In the genomic region with DNA sequence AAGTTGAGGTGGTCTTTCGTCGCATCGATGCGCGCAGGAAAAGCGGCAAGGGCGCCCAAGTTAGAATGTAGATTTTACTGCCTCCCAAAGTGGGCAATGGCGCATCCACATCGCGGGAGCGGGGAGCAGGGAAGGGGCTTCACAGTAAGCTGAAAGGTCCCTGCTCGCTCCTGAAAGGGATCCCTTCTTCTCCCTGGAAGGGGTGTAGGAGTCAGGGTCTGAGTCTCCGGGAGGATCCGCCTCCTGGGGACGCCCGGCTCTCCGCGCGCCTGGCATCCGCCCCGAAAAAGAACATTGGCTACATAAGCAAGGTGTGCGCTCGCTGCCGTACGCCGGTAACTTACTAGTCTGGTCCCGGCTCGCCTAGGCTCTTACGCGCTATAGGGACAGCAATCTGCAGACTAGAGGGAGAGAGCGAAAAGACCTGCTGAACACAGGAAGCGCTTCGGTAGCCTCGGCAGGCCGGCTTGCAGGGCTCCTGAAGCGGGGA, we compare ENCODE assay signal across 8 cellular contexts. TPM values are rescaled to one million over a fixed set of nuclear protein-coding genes. Genes with fewer than 3 reads are reported as not detected.
A peak's percentile ranks its signal among the peaks of the same experiment; 100 is the strongest.
DNase-seq lines count a peak whose midpoint lies in the region; ATAC-seq and TF ChIP-seq lines count a peak whose summit lies in the region.

No MANE protein-coding gene starts in this region.

- H3K9me3 Mint-ChIP-seq in CD8-positive, alpha-beta T cell, result no peaks in the 10 kb centered on the region

- peaks cover 47% of the 10 kb centered on the region for H3K27me3 Mint-ChIP-seq in CD8-positive, alpha-beta T cell (ENCODE audit: low read depth)

- peak overlapping the region; percentile 52; the same call in 1 of the 2 replicates for H3K4ac ChIP-seq in IMR-90 (ENCODE audit: low read depth, low read length)

- no peaks in the 10 kb centered on the region for H3K36me3 ChIP-seq in CD8-positive, alpha-beta T cell (ENCODE audit: insufficient read depth, low read length)
- H3K36me3 ChIP-seq in IMR-90 (ENCODE audit: control insufficient read depth, insufficient read depth, low read length) (no peaks in the 10 kb centered on the region), SJCRH30 (no peaks in the 10 kb centered on the region), colonic mucosa (no peaks in the 10 kb centered on the region)

- H3K9ac ChIP-seq in IMR-90 (ENCODE audit: low read depth, low read length) (peak overlapping the region; percentile 41), colonic mucosa (ENCODE audit: low read depth in 2 of 2, low read length in 2 of 2) (peak overlapping the region; percentile 80)

- H4K91ac ChIP-seq in IMR-90 (ENCODE audit: insufficient read depth, low read depth, low read length), result no peak overlapping the region

- peak overlapping the region; percentile 82 for H3K23ac ChIP-seq in IMR-90 (ENCODE audit: low read depth, low read length)

- CTCF ChIA-PET in CD8-positive, alpha-beta T cell (lab: Charles Lee), result no interaction called here
- CTCF ChIA-PET in IMR-90 (lab: Yijun Ruan, JAX), result interaction anchor here (1.0 kb wide), 1 partner anchor 10 kb away, joined by 3 read pairs; no protein-coding TSS in a partner anchor

- H3K9me1 ChIP-seq in IMR-90 (ENCODE audit: insufficient read depth, low read length), result 0 out of 2 replicates have a peak, but pooled peaks cover 6% of the 10 kb centered on the region

- peaks cover 18 to 32% of the 10 kb centered on the region in 2 experiments; a peak in 3 of 4 replicates for H3K79me1 ChIP-seq in IMR-90 (ENCODE audit: low read depth in 1 of 2, low read length in 2 of 2)

- no peak for TF ChIP-seq RAD21 in IMR-90 (IDR thresholded peaks at IDR 0.05; ENCODE audit: low read length)

- dilution Hi-C loops in IMR-90 (cut with HindIII; ENCODE audit: low sequenced_read_pairs, unreplicated experiment), result no loop called here

- peak overlapping the region; percentile 80 for H2AFZ ChIP-seq in IMR-90 (replicated peaks; ENCODE audit: low read length, poor library complexity)

- peaks cover 17% of the 10 kb centered on the region; the same call in 1 of the 2 replicates for H4K20me1 ChIP-seq in IMR-90 (ENCODE audit: insufficient read depth, low read length)

- peak in 2 of 7 experiments; percentile 10 to 24 for DNase-seq in CD8-positive, alpha-beta T cell
- DNase-seq in IMR-90 (peak; percentile 84), SJCRH30 (peak; percentile 40 to 53), colonic mucosa (peak; percentile 70), left kidney (ENCODE audit: low read depth, low spot score) (peak; percentile 92)
- peak; percentile 52 for DNase-seq in stimulated activated CD4-positive, alpha-beta T cell treated with anti-CD3 and anti-CD28 coated beads, Interleukin-15, amount 100 ng/mL, for 24 hours

- no peak overlapping the region for H2AK5ac ChIP-seq in IMR-90 (ENCODE audit: low read depth, low read length)

- no peak overlapping the region for H2BK120ac ChIP-seq in IMR-90 (ENCODE audit: low read depth, low read length)

- H3K4me3 ChIP-seq in CD8-positive, alpha-beta T cell (ENCODE audit: low read depth, low read length), result peak overlapping the region; percentile 45
- H3K4me3 ChIP-seq in IMR-90 (ENCODE audit: insufficient read depth, low read depth, low read length) (peak overlapping the region; percentile 63), SJCRH30 (peak overlapping the region; percentile 60), colonic mucosa (peak overlapping the region; percentile 71)

- intact Hi-C loops in CD8-positive, alpha-beta T cell (cut with DNase I, micrococcal nuclease), result loop anchor here in 1 of 2 experiments (5.0 kb wide), 1 partner anchor 666 kb away; no protein-coding TSS in a partner anchor
- intact Hi-C loops in IMR-90 (cut with micrococcal nuclease), result loop anchor here (2.0 to 10.0 kb wide), 2 partner anchors 48 to 398 kb away; a partner anchor contains a TSS
- intact Hi-C loops in colonic mucosa (cut with DNase I), result loop anchor here (5.0 kb wide), 1 partner anchor 74 kb away; no protein-coding TSS in a partner anchor

- no peak overlapping the region for H2BK5ac ChIP-seq in IMR-90 (ENCODE audit: low read depth, low read length, poor library complexity, severe bottlenecking)

- H3K56ac ChIP-seq in IMR-90 (ENCODE audit: extremely low read depth, insufficient read depth, low read length), result no peak overlapping the region

- no TSS peak for BruUV-seq in IMR-90 (replicated peaks; lab: Mats Ljungman, UMichigan)

- no peak for TF ChIP-seq CTCF in CD8-positive, alpha-beta T cell (IDR thresholded peaks at IDR 0.05)
- TF ChIP-seq CTCF in IMR-90 (conservative IDR thresholded peaks at IDR 0.05; ENCODE audit: low read depth, low read length), result no peak
- no peak for TF ChIP-seq CTCF in colonic mucosa (IDR thresholded peaks at IDR 0.05)

- no peak overlapping the region for H2BK20ac ChIP-seq in IMR-90 (ENCODE audit: low read depth, low read length)

- H3K27ac Mint-ChIP-seq in CD8-positive, alpha-beta T cell, result no peak overlapping the region

- H3K27me3 ChIP-seq in CD8-positive, alpha-beta T cell (ENCODE audit: insufficient read depth, low read length), result peaks cover 10% of the 10 kb centered on the region
- H3K27me3 ChIP-seq in IMR-90 (ENCODE audit: control insufficient read depth, insufficient read depth, low read length), result peaks cover 26% of the 10 kb centered on the region
- H3K27me3 ChIP-seq in SJCRH30, result peaks cover 3% of the 10 kb centered on the region; the same call in 1 of the 2 replicates
- peaks cover 32% of the 10 kb centered on the region for H3K27me3 ChIP-seq in colonic mucosa

- H3K14ac ChIP-seq in IMR-90 (replicated peaks; ENCODE audit: low read depth, low read length), result peak overlapping the region; percentile 54

- in situ Hi-C loops in IMR-90 (cut with MboI; ENCODE audit: low sequenced_read_pairs), result loop anchor here (5.0 kb wide), 1 partner anchor 54 kb away; no protein-coding TSS in a partner anchor

- peak overlapping the region; percentile 95 for H3K4me2 ChIP-seq in IMR-90 (ENCODE audit: low read depth, low read length)

- H4K5ac ChIP-seq in IMR-90 (ENCODE audit: low read depth, low read length), result no peak overlapping the region

- no peak overlapping the region for H3K27ac ChIP-seq in CD8-positive, alpha-beta T cell (ENCODE audit: low read depth, low read length)
- H3K27ac ChIP-seq in IMR-90 (ENCODE audit: insufficient read depth, low read length), result peak overlapping the region; percentile 11; the same call in 1 of the 2 replicates
- no peak overlapping the region for H3K27ac ChIP-seq in SJCRH30
- H3K27ac ChIP-seq in colonic mucosa, result peak overlapping the region; percentile 78

- H2AK9ac ChIP-seq in IMR-90 (replicated peaks; ENCODE audit: low read depth, low read length, poor library complexity), result peak overlapping the region; percentile 63

- 2% methylated on average over 7 of the region's 36 CpGs; no CpG with 5 or more reads in 1 of the 2 experiments for WGBS in IMR-90 (ENCODE audit: extremely low coverage in 2 of 2, insufficient read length in 1 of 2), 2 experiments

- ATAC-seq in CD8-positive, alpha-beta T cell, result no peak
- ATAC-seq in IMR-90 (ENCODE audit: low read depth) (no peak), HG02884 (IDR thresholded peaks at IDR 0.05; ENCODE audit: unreplicated experiment) (no peak), HG03095 (IDR thresholded peaks at IDR 0.05; ENCODE audit: unreplicated experiment) (no peak)

- H2BK15ac ChIP-seq in IMR-90 (ENCODE audit: low read depth, low read length), result no peak overlapping the region

- no peaks in the 10 kb centered on the region for H3K36me3 Mint-ChIP-seq in CD8-positive, alpha-beta T cell

- H3K18ac ChIP-seq in IMR-90 (ENCODE audit: low read depth, low read length), result no peak overlapping the region

- peak overlapping the region; percentile 77 for H3K4me3 Mint-ChIP-seq in CD8-positive, alpha-beta T cell

- no peaks in the 10 kb centered on the region for H3K4me1 ChIP-seq in CD8-positive, alpha-beta T cell (ENCODE audit: insufficient read depth, low read length)
- H3K4me1 ChIP-seq in IMR-90 (ENCODE audit: control insufficient read depth, insufficient read depth, low read length) (peaks cover 16% of the 10 kb centered on the region), SJCRH30 (no peaks in the 10 kb centered on the region), colonic mucosa (no peaks in the 10 kb centered on the region)

- H4K8ac ChIP-seq in IMR-90 (ENCODE audit: low read depth in 2 of 2, low read length in 2 of 2), result no peak overlapping the region

- no peak for TF ChIP-seq POLR2A in IMR-90 (IDR thresholded peaks at IDR 0.05; ENCODE audit: low read depth, low read length)

- H3K9me3 ChIP-seq in CD8-positive, alpha-beta T cell (ENCODE audit: low read length), result no peaks in the 10 kb centered on the region
- H3K9me3 ChIP-seq in IMR-90 (ENCODE audit: control insufficient read depth, insufficient read depth, low read length), result no peaks in the 10 kb centered on the region
- no peaks in the 10 kb centered on the region for H3K9me3 ChIP-seq in SJCRH30 (replicated peaks)
- H3K9me3 ChIP-seq in colonic mucosa, result no peaks in the 10 kb centered on the region

- POLR2A ChIA-PET in CD8-positive, alpha-beta T cell (lab: Charles Lee), result no interaction called here
- POLR2A ChIA-PET in IMR-90 (lab: Charles Lee; ENCODE audit: unreplicated experiment), result interaction anchor here (0.6 kb wide), 1 partner anchor 54 kb away, joined by 10 read pairs; no protein-coding TSS in a partner anchor

- peaks cover 25% of the 10 kb centered on the region for H3K4me1 Mint-ChIP-seq in CD8-positive, alpha-beta T cell (ENCODE audit: low read depth)

TF ChIP-seq in IMR-90, 13 proteins besides CTCF, POLR2A, EP300 and RAD21 (continues in another document):
- TF ChIP-seq CEBPB (IDR thresholded peaks at IDR 0.05; ENCODE audit: low read depth, low read length), result no peak
- TF ChIP-seq NFE2L2 (IDR thresholded peaks at IDR 0.05; ENCODE audit: low read depth, low read length), result no peak
- TF ChIP-seq, protein P1, sequence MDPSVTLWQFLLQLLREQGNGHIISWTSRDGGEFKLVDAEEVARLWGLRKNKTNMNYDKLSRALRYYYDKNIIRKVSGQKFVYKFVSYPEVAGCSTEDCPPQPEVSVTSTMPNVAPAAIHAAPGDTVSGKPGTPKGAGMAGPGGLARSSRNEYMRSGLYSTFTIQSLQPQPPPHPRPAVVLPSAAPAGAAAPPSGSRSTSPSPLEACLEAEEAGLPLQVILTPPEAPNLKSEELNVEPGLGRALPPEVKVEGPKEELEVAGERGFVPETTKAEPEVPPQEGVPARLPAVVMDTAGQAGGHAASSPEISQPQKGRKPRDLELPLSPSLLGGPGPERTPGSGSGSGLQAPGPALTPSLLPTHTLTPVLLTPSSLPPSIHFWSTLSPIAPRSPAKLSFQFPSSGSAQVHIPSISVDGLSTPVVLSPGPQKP (IDR thresholded peaks at IDR 0.05; ENCODE audit: borderline replicate concordance, low read depth, low read length), result no peak
- TF ChIP-seq CHD1 (IDR thresholded peaks at IDR 0.05; ENCODE audit: low read depth, low read length), result no peak
- TF ChIP-seq MAFK (IDR thresholded peaks at IDR 0.05; ENCODE audit: low read depth, low read length), result no peak
- no peak for TF ChIP-seq SMC3 (IDR thresholded peaks at IDR 0.05; ENCODE audit: low read depth, low read length)

RNA-seq across cellular contexts. Expression of a gene that starts 0.8 kb away (rescaled TPM):
- total RNA-seq in CD8-positive, alpha-beta T cell, result under 1 TPM; 0.08 TPM
- total RNA-seq in IMR-90 (2012; rRNA removed) (1.4 and 1.6 TPM in 2 replicates), colonic mucosa (10 to 100 TPM; 18.4 to 18.5 TPM)
- polyA plus RNA-seq in IMR-90 (2012; rRNA removed), result 4.2 and 4.4 TPM in 2 replicates
- 3.2 and 6.3 TPM in 2 replicates for polyA plus RNA-seq in IMR-90 (2012; cell fraction: cytosol; rRNA removed)
- polyA plus RNA-seq in IMR-90 (2012; cell fraction: nucleus; rRNA removed; ENCODE audit: low replicate concordance), result 6.9 and 11.9 TPM in 2 replicates
- 3.4 and 3.6 TPM in 2 replicates for total RNA-seq in SJCRH30 (2014; rRNA removed; shearing (Covaris generic))

Comparison
In these comparisons a context has a peak if more than half of its experiments do, and no peak if none do; other contexts are left out.
1. H3K27ac ChIP-seq: peak in IMR-90 (single experiment) and colonic mucosa (single experiment); none in CD8-positive, alpha-beta T cell (single experiment) and SJCRH30 (single experiment).
2. Peak in every context shown above with its lines, with median percentiles within 50 percentile points of each other: H3K4me3 ChIP-seq.